In genomic region chr1:161523817-161524741, GRCh38 we compare ENCODE assay signal across 8 cellular contexts. TPM values are rescaled to one million over a fixed set of nuclear protein-coding genes. Genes with fewer than 3 reads are reported as not detected.
A peak's percentile ranks its signal among the peaks of the same experiment; 100 is the strongest.
DNase-seq lines count a peak whose midpoint lies in the region; ATAC-seq and TF ChIP-seq lines count a peak whose summit lies in the region.
"Not testable (repeated sequence)": the region's sequence is repeated elsewhere in the genome, so short reads cannot be mapped to it uniquely, and the experiment has no call there.

TSS of gene HSPA6 (plus strand) at chr1:161524540. CDS start at chr1:161524659, 119 bp downstream.

- not testable (repeated sequence) for H3K4me1 Mint-ChIP-seq in activated T-cell treated with anti-CD3 and anti-CD28 coated beads, Interleukin-2, amount 50 U/mL, for 4 hours (ENCODE audit: low read depth)

- peak within 1 kb of the TSS; percentile 67 to 85 (median 72) for H3K4me3 ChIP-seq in Peyer's patch

- H3K9me3 Mint-ChIP-seq in activated T-cell treated with anti-CD3 and anti-CD28 coated beads, Interleukin-2, amount 50 U/mL, for 4 hours = not testable (repeated sequence)

- ATAC-seq in GM21529 (IDR thresholded peaks at IDR 0.05; ENCODE audit: unreplicated experiment) = peak; percentile 49
- ATAC-seq in activated T-cell treated with anti-CD3 and anti-CD28 coated beads, Interleukin-2, amount 50 U/mL, for 4 hours = peak; percentile 73 to 78

- not testable (repeated sequence) for TF ChIP-seq CTCF in Peyer's patch (IDR thresholded peaks at IDR 0.05)

- H3K27me3 Mint-ChIP-seq in activated T-cell treated with anti-CD3 and anti-CD28 coated beads, Interleukin-2, amount 50 U/mL, for 4 hours (ENCODE audit: low read depth) = not testable (repeated sequence)

- H3K4me1 ChIP-seq in Peyer's patch = not testable (repeated sequence)

- H3K27ac ChIP-seq in Peyer's patch = peak within 1 kb of the TSS; percentile 68 to 81 (median 78)
- peak within 1 kb of the TSS; percentile 86 for H3K27ac ChIP-seq in epithelial cell of prostate

- H3K36me3 Mint-ChIP-seq in activated T-cell treated with anti-CD3 and anti-CD28 coated beads, Interleukin-2, amount 50 U/mL, for 4 hours (ENCODE audit: insufficient read depth) = not testable (repeated sequence)

- H3K36me3 ChIP-seq in Peyer's patch = not testable (repeated sequence)

- H3K27me3 ChIP-seq in Peyer's patch = not testable (repeated sequence)

- H3K9me3 ChIP-seq in Peyer's patch = not testable (repeated sequence)

- H3K4me3 Mint-ChIP-seq in activated T-cell treated with anti-CD3 and anti-CD28 coated beads, Interleukin-2, amount 50 U/mL, for 4 hours = peak within 1 kb of the TSS; percentile 84

- not testable (repeated sequence) for TF ChIP-seq POLR2A in Peyer's patch (IDR thresholded peaks at IDR 0.05)

- DNase-seq in COLO829 (ENCODE audit: low spot score) (peak; percentile 78), KG1 (lab: John Stamatoyannopoulos, UW) (peak; percentile 93), Peyer's patch (peak; percentile 73 to 77 (median 75)), epithelial cell of prostate (ENCODE audit: low read depth, low spot score) (peak; percentile 40), midbrain (lab: John Stamatoyannopoulos, UW) (peak; percentile 95)
- peak; percentile 73 for DNase-seq in activated T-cell treated with anti-CD3 and anti-CD28 coated beads, Interleukin-2, amount 50 U/mL, for 4 hours
- DNase-seq in stimulated activated CD8-positive, alpha-beta memory T cell treated with anti-CD3 and anti-CD28 coated beads, Interleukin-12 subunit alpha, Interleukin-12 subunit beta, amount 100 ng/mL, for 4 hours (ENCODE audit: low read depth) = peak; percentile 55

RNA-seq across cellular contexts. Expression of gene HSPA6, which starts in this region (rescaled TPM):
- 1 to 10 TPM in 2 of 4 donors, under 1 TPM in 2; 0.35 to 5.8 (median 0.91) TPM for total RNA-seq in Peyer's patch
- total RNA-seq in activated T-cell treated with anti-CD3 and anti-CD28 coated beads, Interleukin-2, amount 50 U/mL, for 4 hours = 1 to 10 TPM in 2 of 3 donors, under 1 TPM in 1; 0.82 to 3.8 (median 1.9) TPM

Comparison
In these comparisons a context has a peak if more than half of its experiments do, and no peak if none do; other contexts are left out.
1. Peak in every context shown above with its lines: DNase-seq, ATAC-seq, H3K4me3 ChIP-seq and H3K27ac ChIP-seq.
2. DNase-seq: peak in every context shown above with its lines; median percentile 95 in midbrain; 93 in KG1; 78 in COLO829; 75 in Peyer's patch; 73 in activated T-cell treated with anti-CD3 and anti-CD28 coated beads, Interleukin-2, amount 50 U/mL, for 4 hours; 55 in stimulated activated CD8-positive, alpha-beta memory T cell treated with anti-CD3 and anti-CD28 coated beads, Interleukin-12 subunit alpha, Interleukin-12 subunit beta, amount 100 ng/mL, for 4 hours; 40 in epithelial cell of prostate.